Comparison of ENCODE assay signal across 26 cellular contexts in the genomic region with DNA sequence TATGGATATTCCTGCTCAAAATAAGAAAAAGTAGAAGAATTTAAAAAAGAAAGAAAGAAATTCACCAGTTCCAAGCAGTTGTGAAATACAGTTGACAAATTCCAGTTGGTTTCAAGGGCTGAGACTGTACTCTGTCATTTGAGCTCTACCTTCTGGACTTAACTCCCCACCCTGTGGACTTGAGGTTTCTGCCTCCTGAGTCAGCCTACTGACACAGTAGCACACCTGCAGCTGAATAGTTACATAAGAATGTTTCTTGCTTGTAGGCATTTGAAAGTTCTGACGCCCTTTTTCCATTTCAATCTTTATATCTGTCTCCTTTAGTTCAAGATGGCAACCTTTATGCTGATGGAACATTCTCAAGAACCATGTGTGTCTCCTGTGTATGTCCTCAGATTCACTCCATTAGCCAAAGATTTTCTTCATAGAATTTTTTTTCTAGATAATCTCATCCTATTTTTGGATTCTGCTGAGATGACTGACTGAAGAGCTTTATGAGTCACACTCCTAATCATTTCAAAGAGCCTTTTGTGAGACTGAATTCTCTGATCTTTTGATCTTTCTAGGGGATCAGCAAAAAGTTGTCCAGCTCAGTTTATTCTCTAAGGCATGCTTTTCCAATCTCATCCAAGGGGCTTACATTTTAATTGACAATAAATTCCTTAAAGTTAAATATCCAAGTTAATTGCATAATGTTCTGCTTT. TPM values are rescaled to one million over a fixed set of nuclear protein-coding genes. Genes with fewer than 3 reads are reported as not detected.
DNase-seq lines count a peak whose midpoint lies in the region; ATAC-seq and TF ChIP-seq lines count a peak whose summit lies in the region.
"Had no signal": no experiment of that assay in that cellular context is flagged by ENCODE, and none has a peak within 500 bp of the region (broad histone marks: within the 10 kb centered on the region; RNA-seq: fewer than 3 reads in every experiment).

No MANE protein-coding gene starts in this region.

- H3K27ac ChIP-seq in foreskin keratinocyte: peak overlapping the region; percentile 95
- H3K27ac ChIP-seq: A549, BLaER1, GM23248, ovary, SK-N-MC, vagina had no signal

- DNase-seq in COLO829 (ENCODE audit: low spot score) (peak; percentile 2), RPMI8226 (peak; percentile 89), foreskin keratinocyte (peak; percentile 96 to 98), NCI-H82 treated with DMSO at 0.1 percent for 48 hours (lab: John Stamatoyannopoulos, UW; ENCODE audit: unreplicated experiment) (no peak), NCI-H1092 (lab: John Stamatoyannopoulos, UW) (no peak)
- DNase-seq: activated CD8-positive, alpha-beta T cell treated with anti-CD3 and anti-CD28 coated beads for 36 hours; activated naive CD4-positive, alpha-beta T cell treated with anti-CD3 and anti-CD28 coated beads, Interleukin-2, amount 10 ng/mL, durations not matched to agents 7 days and 5 days; activated T-cell treated with anti-CD3 and anti-CD28 coated beads, Interleukin-2, amount 50 U/mL, for 24 hours; GM23248; left cardiac atrium; mesenchymal stem cell; naive thymus-derived CD4-positive, alpha-beta T cell; NCI-H2107; NCI-H524 treated with DMSO at 0.1 percent for 48 hours; ovary had no signal

- ATAC-seq in HG02884 (IDR thresholded peaks at IDR 0.05; ENCODE audit: unreplicated experiment): peak; percentile 59
- peak; percentile 95 for ATAC-seq in foreskin keratinocyte
- ATAC-seq in GM21576 (IDR thresholded peaks at IDR 0.05; ENCODE audit: unreplicated experiment): no peak
- ATAC-seq in GM18517 (IDR thresholded peaks at IDR 0.05; ENCODE audit: unreplicated experiment): no peak
- ATAC-seq: A549; activated CD8-positive, alpha-beta T cell treated with anti-CD3 and anti-CD28 coated beads for 36 hours; left cardiac atrium; naive thymus-derived CD4-positive, alpha-beta T cell; sciatic nerve had no signal

- peak; percentile 4 for TF ChIP-seq CTCF in foreskin keratinocyte (conservative IDR thresholded peaks at IDR 0.05)

- peaks cover 41% of the 10 kb centered on the region for H3K4me1 ChIP-seq in foreskin keratinocyte
- H3K4me1 ChIP-seq: A549, BLaER1, vagina had no signal

- H3K27me3 ChIP-seq in foreskin keratinocyte: no peaks in the 10 kb centered on the region
- H3K27me3 ChIP-seq: BLaER1, ovary, vagina had no signal

RNA-seq across cellular contexts. Expression of a gene that starts 19.1 kb away (rescaled TPM):
- 22.3 and 34.2 TPM in 2 replicates for total RNA-seq in foreskin keratinocyte
- polyA plus RNA-seq in foreskin keratinocyte: 8.4 and 9.2 TPM in 2 replicates
- total RNA-seq: activated CD8-positive, alpha-beta T cell treated with anti-CD3 and anti-CD28 coated beads for 36 hours; GM23248; HT-29; naive thymus-derived CD4-positive, alpha-beta T cell; OCI-LY7; vagina had no signal
- polyA plus RNA-seq: esophagus; GM23248; naive thymus-derived CD4-positive, alpha-beta T cell; ovary had no signal

Comparison
In these comparisons a context has a peak if more than half of its experiments do, and no peak if none do; other contexts are left out.
1. DNase-seq: peak in COLO829 (single experiment), RPMI8226 (single experiment) and foreskin keratinocyte (2 of 2); none in NCI-H82 treated with DMSO at 0.1 percent for 48 hours (single experiment) and NCI-H1092 (single experiment).
2. ATAC-seq: peak in HG02884 (single experiment) and foreskin keratinocyte (single experiment); none in GM21576 (single experiment) and GM18517 (single experiment).